In the genomic region with DNA sequence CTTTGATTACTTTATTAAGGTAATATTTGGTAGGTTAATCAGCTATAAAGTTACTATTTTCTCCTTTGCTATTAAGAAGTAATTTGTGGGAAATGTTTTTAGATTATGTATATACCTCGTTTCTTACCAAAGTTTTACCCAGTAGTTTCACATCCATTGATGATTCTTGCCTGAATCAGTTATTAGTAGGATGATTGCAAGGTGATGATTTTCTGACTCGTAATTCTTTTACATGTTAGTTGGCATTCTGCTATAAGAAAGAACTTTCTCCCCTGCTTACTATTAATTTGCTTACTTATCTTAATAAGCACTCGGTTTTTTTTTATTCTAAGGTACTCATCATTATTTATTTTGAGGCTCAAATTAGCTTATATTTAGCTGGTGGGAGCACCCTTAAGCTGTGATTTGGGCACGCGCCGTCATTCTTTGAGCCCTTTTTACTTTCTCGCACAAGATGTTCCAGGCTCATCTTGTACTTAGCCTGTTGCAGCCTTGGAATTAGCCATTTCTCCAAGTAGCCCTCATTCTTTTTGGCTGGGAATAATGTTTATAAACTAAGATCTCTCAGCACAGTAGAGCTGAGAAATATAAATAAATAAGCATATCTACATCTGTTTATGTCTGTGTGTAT, we compare ENCODE assay signal across 1 cellular context.
TF ChIP-seq lines count a peak whose summit lies in the region.

No MANE protein-coding gene starts in this region.

TF ChIP-seq in A549, 52 proteins besides CTCF, POLR2A, EP300 and RAD21 (continued from another document):
- TF ChIP-seq FOSL2 (IDR thresholded peaks at IDR 0.05), result no peak
- no peak for TF ChIP-seq FOSL2 (CRISPR knock-in tag; IDR thresholded peaks at IDR 0.05)
- no peak for TF ChIP-seq CHD4 (IDR thresholded peaks at IDR 0.05; ENCODE audit: borderline replicate concordance)
- TF ChIP-seq, protein P1, sequence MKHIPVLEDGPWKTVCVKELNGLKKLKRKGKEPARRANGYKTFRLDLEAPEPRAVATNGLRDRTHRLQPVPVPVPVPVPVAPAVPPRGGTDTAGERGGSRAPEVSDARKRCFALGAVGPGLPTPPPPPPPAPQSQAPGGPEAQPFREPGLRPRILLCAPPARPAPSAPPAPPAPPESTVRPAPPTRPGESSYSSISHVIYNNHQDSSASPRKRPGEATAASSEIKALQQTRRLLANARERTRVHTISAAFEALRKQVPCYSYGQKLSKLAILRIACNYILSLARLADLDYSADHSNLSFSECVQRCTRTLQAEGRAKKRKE (CRISPR knock-in tag; IDR thresholded peaks at IDR 0.05; ENCODE audit: low read depth), result no peak
